In genomic region chr1:98468111-98468717, GRCh38 we compare ENCODE assay signal across 9 cellular contexts.
A peak's percentile ranks its signal among the peaks of the same experiment; 100 is the strongest.
DNase-seq lines count a peak whose midpoint lies in the region; ATAC-seq and TF ChIP-seq lines count a peak whose summit lies in the region.
"Had no signal": no experiment of that assay in that cellular context is flagged by ENCODE, and none has a peak within 500 bp of the region (broad histone marks: within the 10 kb centered on the region; RNA-seq: fewer than 3 reads in every experiment).

No MANE protein-coding gene starts in this region.

- no peak for TF ChIP-seq POLR2A in ovary (IDR thresholded peaks at IDR 0.05)

- no peaks in the 10 kb centered on the region for H3K27me3 ChIP-seq in CD8-positive, alpha-beta T cell (ENCODE audit: insufficient read depth, low read length)
- H3K27me3 ChIP-seq in ovary: no peaks in the 10 kb centered on the region

- 1 to 8% (median 3%) methylated on average over 2 of the region's 2 CpGs for WGBS in ovary, 3 donors

- CTCF ChIA-PET in CD8-positive, alpha-beta T cell (lab: Charles Lee): interaction anchor here (0.5 to 1.7 kb wide), 6 partner anchors 409 to 1504 kb away, joined by 3 to 5 read pairs (median 3); no protein-coding TSS in a partner anchor
- CTCF ChIA-PET in HEK293 (lab: Yijun Ruan, JAX): interaction anchor here (0.6 to 1.7 kb wide), 33 partner anchors 9 to 1966 kb away, joined by 3 to 11 read pairs (median 3); no protein-coding TSS in a partner anchor

- DNase-seq in CD8-positive, alpha-beta T cell: no peak
- DNase-seq in OCI-M1 (lab: John Stamatoyannopoulos, UW) (peak; percentile 67), epithelial cell of prostate (ENCODE audit: low read depth, low spot score) (peak; percentile 8), osteocyte (ENCODE audit: extremely low spot score, unreplicated experiment) (no peak), ovary (no peak)
- no peak for DNase-seq in activated T-helper 2 cell treated with anti-CD3 and anti-CD28 coated beads, Interferon-gamma antibody, Interleukin-2, Interleukin-4, amounts not matched to agents 10 μg/mL and 5 μg/mL and 100 μg/mL, durations not matched to agents 14 hours and 24 hours and 36 hours (ENCODE audit: low spot score)

- no peaks in the 10 kb centered on the region for H3K9me3 ChIP-seq in CD8-positive, alpha-beta T cell (ENCODE audit: low read length)
- H3K9me3 ChIP-seq in HEK293 (ENCODE audit: control insufficient read depth, insufficient read depth, low read depth, low read length) (no peaks in the 10 kb centered on the region), ovary (no peaks in the 10 kb centered on the region)

- H3K27me3 Mint-ChIP-seq in CD8-positive, alpha-beta T cell (ENCODE audit: low read depth): no peaks in the 10 kb centered on the region
- no peaks in the 10 kb centered on the region for H3K27me3 Mint-ChIP-seq in osteocyte (ENCODE audit: unreplicated experiment)
- peaks cover 10% of the 10 kb centered on the region for H3K27me3 Mint-ChIP-seq in activated T-helper 2 cell treated with anti-CD3 and anti-CD28 coated beads, Interferon-gamma antibody, Interleukin-2, Interleukin-4, amounts not matched to agents 10 μg/mL and 5 μg/mL and 100 μg/mL, durations not matched to agents 14 hours and 24 hours and 36 hours (ENCODE audit: low read depth)
- H3K27me3 Mint-ChIP-seq: IgD-negative memory B cell had no signal

- H3K36me3 Mint-ChIP-seq in CD8-positive, alpha-beta T cell: no peaks in the 10 kb centered on the region
- H3K36me3 Mint-ChIP-seq in osteocyte (ENCODE audit: unreplicated experiment): no peaks in the 10 kb centered on the region
- no peaks in the 10 kb centered on the region for H3K36me3 Mint-ChIP-seq in activated T-helper 2 cell treated with anti-CD3 and anti-CD28 coated beads, Interferon-gamma antibody, Interleukin-2, Interleukin-4, amounts not matched to agents 10 μg/mL and 5 μg/mL and 100 μg/mL, durations not matched to agents 14 hours and 24 hours and 36 hours (ENCODE audit: low read depth)
- H3K36me3 Mint-ChIP-seq: IgD-negative memory B cell had no signal

- no peak overlapping the region for H3K27ac Mint-ChIP-seq in CD8-positive, alpha-beta T cell
- H3K27ac Mint-ChIP-seq in osteocyte (ENCODE audit: unreplicated experiment): no peak overlapping the region
- H3K27ac Mint-ChIP-seq in activated T-helper 2 cell treated with anti-CD3 and anti-CD28 coated beads, Interferon-gamma antibody, Interleukin-2, Interleukin-4, amounts not matched to agents 10 μg/mL and 5 μg/mL and 100 μg/mL, durations not matched to agents 14 hours and 24 hours and 36 hours: no peak overlapping the region
- H3K27ac Mint-ChIP-seq: IgD-negative memory B cell had no signal

- intact Hi-C loops in CD8-positive, alpha-beta T cell (cut with DNase I, micrococcal nuclease): loop anchor here (1.0 to 10.0 kb wide), 3 partner anchors 416 to 1503 kb away; no protein-coding TSS in a partner anchor
- intact Hi-C loops in ovary (cut with DNase I): no loop called here
- intact Hi-C loops in activated T-helper 2 cell treated with anti-CD3 and anti-CD28 coated beads, Interferon-gamma antibody, Interleukin-2, Interleukin-4, amounts not matched to agents 10 μg/mL and 5 μg/mL and 100 μg/mL, durations not matched to agents 14 hours and 24 hours and 36 hours (cut with micrococcal nuclease): loop anchor here (1.0 kb wide), 1 partner anchor 417 kb away; no protein-coding TSS in a partner anchor

- H3K4me1 Mint-ChIP-seq in CD8-positive, alpha-beta T cell (ENCODE audit: low read depth): no peaks in the 10 kb centered on the region
- H3K4me1 Mint-ChIP-seq in osteocyte (ENCODE audit: unreplicated experiment): peaks cover 24% of the 10 kb centered on the region
- no peaks in the 10 kb centered on the region for H3K4me1 Mint-ChIP-seq in activated T-helper 2 cell treated with anti-CD3 and anti-CD28 coated beads, Interferon-gamma antibody, Interleukin-2, Interleukin-4, amounts not matched to agents 10 μg/mL and 5 μg/mL and 100 μg/mL, durations not matched to agents 14 hours and 24 hours and 36 hours (ENCODE audit: low read depth)
- H3K4me1 Mint-ChIP-seq: IgD-negative memory B cell had no signal

- TF ChIP-seq CTCF in CD8-positive, alpha-beta T cell (IDR thresholded peaks at IDR 0.05): peak; percentile 46
- TF ChIP-seq CTCF in HEK293 (tag by site-specific recombination; IDR thresholded peaks at IDR 0.05) (no peak), osteocyte (IDR thresholded peaks at IDR 0.05) (peak; percentile 84), ovary (IDR thresholded peaks at IDR 0.05) (no peak)

- H3K36me3 ChIP-seq in CD8-positive, alpha-beta T cell (ENCODE audit: insufficient read depth, low read length): no peaks in the 10 kb centered on the region
- no peaks in the 10 kb centered on the region for H3K36me3 ChIP-seq in HEK293 (ENCODE audit: control insufficient read depth in 2 of 2, insufficient read depth in 1 of 2, low read length in 2 of 2)
- no peaks in the 10 kb centered on the region for H3K36me3 ChIP-seq in ovary

- no peaks in the 10 kb centered on the region for H3K4me1 ChIP-seq in CD8-positive, alpha-beta T cell (ENCODE audit: insufficient read depth, low read length)
- H3K4me1 ChIP-seq in HEK293 (ENCODE audit: control insufficient read depth, insufficient read depth, low read length) (no peaks in the 10 kb centered on the region), ovary (ENCODE audit: insufficient read depth) (no peaks in the 10 kb centered on the region)

- POLR2A ChIA-PET in CD8-positive, alpha-beta T cell (lab: Charles Lee): no interaction called here
- POLR2A ChIA-PET in HEK293 (lab: Yijun Ruan, JAX): no interaction called here

- H3K9me3 Mint-ChIP-seq in CD8-positive, alpha-beta T cell: no peaks in the 10 kb centered on the region
- H3K9me3 Mint-ChIP-seq in osteocyte (ENCODE audit: unreplicated experiment): no peaks in the 10 kb centered on the region
- no peaks in the 10 kb centered on the region for H3K9me3 Mint-ChIP-seq in activated T-helper 2 cell treated with anti-CD3 and anti-CD28 coated beads, Interferon-gamma antibody, Interleukin-2, Interleukin-4, amounts not matched to agents 10 μg/mL and 5 μg/mL and 100 μg/mL, durations not matched to agents 14 hours and 24 hours and 36 hours

- ATAC-seq in CD8-positive, alpha-beta T cell: no peak
- ATAC-seq in GM21723 (IDR thresholded peaks at IDR 0.05; ENCODE audit: unreplicated experiment): no peak

- no peak for TF ChIP-seq EP300 in ovary (IDR thresholded peaks at IDR 0.05)

- no peak overlapping the region for H3K27ac ChIP-seq in CD8-positive, alpha-beta T cell (ENCODE audit: low read depth, low read length)
- no peak overlapping the region for H3K27ac ChIP-seq in HEK293 (ENCODE audit: extremely low read depth, low read depth, low read length)
- no peak overlapping the region for H3K27ac ChIP-seq in epithelial cell of prostate
- H3K27ac ChIP-seq in ovary: no peak overlapping the region

- H3K4me3 ChIP-seq in CD8-positive, alpha-beta T cell (ENCODE audit: low read depth, low read length): no peak overlapping the region
- no peak overlapping the region for H3K4me3 ChIP-seq in HEK293 (ENCODE audit: low read depth, low read length)
- no peak overlapping the region for H3K4me3 ChIP-seq in ovary

- no peak overlapping the region for H3K4me3 Mint-ChIP-seq in CD8-positive, alpha-beta T cell
- no peak overlapping the region for H3K4me3 Mint-ChIP-seq in osteocyte (ENCODE audit: unreplicated experiment)
- H3K4me3 Mint-ChIP-seq in activated T-helper 2 cell treated with anti-CD3 and anti-CD28 coated beads, Interferon-gamma antibody, Interleukin-2, Interleukin-4, amounts not matched to agents 10 μg/mL and 5 μg/mL and 100 μg/mL, durations not matched to agents 14 hours and 24 hours and 36 hours (ENCODE audit: low read depth): no peak overlapping the region
- H3K4me3 Mint-ChIP-seq: IgD-negative memory B cell had no signal

TF ChIP-seq in HEK293, 187 proteins besides CTCF, POLR2A, EP300 and RAD21:
- TF ChIP-seq ZNF221 (tag by site-specific recombination; IDR thresholded peaks at IDR 0.05; ENCODE audit: borderline replicate concordance): no peak
- TF ChIP-seq ZNF654 (tag by site-specific recombination; IDR thresholded peaks at IDR 0.05; ENCODE audit: low read depth): peak; percentile 64

Comparison
In these comparisons a context has a peak if more than half of its experiments do, and no peak if none do; other contexts are left out.
1. DNase-seq: peak in OCI-M1 (single experiment) and epithelial cell of prostate (single experiment); none in CD8-positive, alpha-beta T cell (0 of 7), osteocyte (single experiment), ovary (0 of 5) and activated T-helper 2 cell treated with anti-CD3 and anti-CD28 coated beads, Interferon-gamma antibody, Interleukin-2, Interleukin-4, amounts not matched to agents 10 μg/mL and 5 μg/mL and 100 μg/mL, durations not matched to agents 14 hours and 24 hours and 36 hours (single experiment).
2. CTCF ChIP-seq: peak in CD8-positive, alpha-beta T cell (single experiment) and osteocyte (single experiment); none in HEK293 (single experiment) and ovary (0 of 3).
3. intact Hi-C loops: an anchor here in CD8-positive, alpha-beta T cell (1.0 to 10.0 kb wide) and activated T-helper 2 cell treated with anti-CD3 and anti-CD28 coated beads, Interferon-gamma antibody, Interleukin-2, Interleukin-4, amounts not matched to agents 10 μg/mL and 5 μg/mL and 100 μg/mL, durations not matched to agents 14 hours and 24 hours and 36 hours (1.0 kb wide); none called in ovary.